ENCODE assay signal across 19 cellular contexts in genomic region chr3:95272791-95273190, GRCh38.
A peak's percentile ranks its signal among the peaks of the same experiment; 100 is the strongest.
DNase-seq lines count a peak whose midpoint lies in the region; ATAC-seq and TF ChIP-seq lines count a peak whose summit lies in the region.
"Had no signal": no experiment of that assay in that cellular context is flagged by ENCODE, and none has a peak within 500 bp of the region (broad histone marks: within the 10 kb centered on the region; RNA-seq: fewer than 3 reads in every experiment).

No MANE protein-coding gene starts in this region.

- no peaks in the 10 kb centered on the region for H3K9me2 ChIP-seq in GM23248 (ENCODE audit: insufficient read depth)

- H4K20me1 ChIP-seq in GM23248 (ENCODE audit: insufficient read depth), result no peaks in the 10 kb centered on the region

- no peak overlapping the region for H3K27ac ChIP-seq in left ventricle myocardium inferior (replicated peaks)
- H3K27ac ChIP-seq in GM23248, result no peak overlapping the region
- H3K27ac ChIP-seq: C4-2B, HL-60, KMS-11, SJSA1 had no signal

- H3K9me3 ChIP-seq in left ventricle myocardium inferior (replicated peaks) (no peaks in the 10 kb centered on the region), GM23248 (ENCODE audit: low read depth) (no peaks in the 10 kb centered on the region)
- H3K9me3 ChIP-seq: SJSA1 had no signal

- H3K4me2 ChIP-seq in GM23248 (ENCODE audit: unreplicated experiment), result no peak overlapping the region
- H3K4me2 ChIP-seq: KMS-11 had no signal

- no peak overlapping the region for H2AFZ ChIP-seq in GM23248

- intact Hi-C loops in left ventricle myocardium inferior (cut with micrococcal nuclease), result no loop called here

- no peaks in the 10 kb centered on the region for H3K79me2 ChIP-seq in GM23248 (ENCODE audit: insufficient read depth)

- H3K36me3 ChIP-seq in left ventricle myocardium inferior (no peaks in the 10 kb centered on the region), GM23248 (ENCODE audit: low read depth) (no peaks in the 10 kb centered on the region)
- H3K36me3 ChIP-seq: SJSA1 had no signal

- WGBS in GM23248 (ENCODE audit: low coverage in 1 of 2, low lambda C conversion rate in 2 of 2, missing lambda C conversion rate in 2 of 2), 2 experiments, result 4 to 12% methylated on average over 1 of the region's 1 CpG

- ATAC-seq in HG03097 (IDR thresholded peaks at IDR 0.05; ENCODE audit: low FRiP score, unreplicated experiment), result no peak
- ATAC-seq: CD8-positive, alpha-beta T cell; PC-3; Right ventricle myocardium inferior had no signal

- H3K9ac ChIP-seq in GM23248, result no peak overlapping the region
- H3K9ac ChIP-seq: KMS-11 had no signal

- H3K4me3 ChIP-seq in left ventricle myocardium inferior (no peak overlapping the region), GM23248 (no peak overlapping the region)
- H3K4me3 ChIP-seq: SJSA1 had no signal

- no peaks in the 10 kb centered on the region for H3K4me1 ChIP-seq in left ventricle myocardium inferior
- no peaks in the 10 kb centered on the region for H3K4me1 ChIP-seq in GM23248 (ENCODE audit: insufficient read depth)
- H3K4me1 ChIP-seq: SJSA1 had no signal

- in situ Hi-C loops in GM23248 (cut with MboI), result no loop called here

- no peaks in the 10 kb centered on the region for H3F3A ChIP-seq in GM23248 (ENCODE audit: insufficient read depth)

- no peaks in the 10 kb centered on the region for H3K27me3 ChIP-seq in left ventricle myocardium inferior (ENCODE audit: low read depth)
- H3K27me3 ChIP-seq in GM23248 (replicated peaks; ENCODE audit: insufficient read depth), result no peaks in the 10 kb centered on the region
- H3K27me3 ChIP-seq: SJSA1 had no signal

- DNase-seq in DMS 273 (lab: John Stamatoyannopoulos, UW; ENCODE audit: unreplicated experiment), result peak; percentile 97
- DNase-seq in NCI-H2171 (lab: John Stamatoyannopoulos, UW), result peak; percentile 86
- peak; percentile 77 for DNase-seq in NCI-H69 (lab: John Stamatoyannopoulos, UW)
- DNase-seq in inferior parietal cortex (ENCODE audit: extremely low spot score), result peak; percentile 25
- no peak for DNase-seq in left ventricle myocardium inferior
- no peak for DNase-seq in GM23248
- DNase-seq: CD8-positive, alpha-beta T cell; HCEC 1CT; NCI-H1048; NCI-H1417; NCI-H187; NCI-H2081 treated with DMSO at 0.1 percent for 48 hours; PC-3 had no signal

- TF ChIP-seq CTCF in left ventricle myocardium inferior (IDR thresholded peaks at IDR 0.05; ENCODE audit: borderline replicate concordance), result no peak

Comparison
In these comparisons a context has a peak if more than half of its experiments do, and no peak if none do; other contexts are left out.
1. DNase-seq: peak in DMS 273 (single experiment), NCI-H2171 (single experiment), NCI-H69 (single experiment) and inferior parietal cortex (single experiment); none in left ventricle myocardium inferior (single experiment) and GM23248 (single experiment).